In the genomic region with DNA sequence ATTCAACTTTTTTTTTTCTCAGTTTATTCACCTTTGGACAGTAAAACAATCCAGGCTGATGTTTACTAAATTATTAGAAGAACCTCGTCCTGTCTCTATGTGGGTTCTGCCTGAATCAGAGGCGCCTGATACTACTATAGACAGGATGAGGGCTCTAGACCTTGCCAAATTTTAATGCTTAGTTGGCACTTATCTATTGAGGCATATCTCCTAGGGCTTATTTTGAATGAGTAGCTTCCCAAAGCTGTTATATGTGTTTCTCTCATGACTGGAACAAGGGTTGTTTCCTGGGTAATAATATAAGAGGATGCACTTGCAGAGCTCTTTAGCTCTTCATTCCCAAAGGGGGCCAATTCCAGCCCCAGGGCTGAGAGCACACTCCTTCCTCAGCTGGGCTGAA, we compare ENCODE assay signal across 3 cellular contexts.
TF ChIP-seq lines count a peak whose summit lies in the region.

No MANE protein-coding gene starts in this region.

TF ChIP-seq in GM23338, 12 proteins besides CTCF, POLR2A, EP300 and RAD21 (continues in another document):
- no peak for TF ChIP-seq POLR2AphosphoS5 (IDR thresholded peaks at IDR 0.05; ENCODE audit: low read depth)
- TF ChIP-seq ZNF462 (CRISPR knock-in tag; IDR thresholded peaks at IDR 0.05): no peak

TF ChIP-seq in WTC11, 78 proteins besides CTCF, POLR2A, EP300 and RAD21 (continues in another document):
- no peak for TF ChIP-seq TCF7 (CRISPR knock-in tag; IDR thresholded peaks at IDR 0.05; ENCODE audit: low read depth)
- TF ChIP-seq, protein P1, sequence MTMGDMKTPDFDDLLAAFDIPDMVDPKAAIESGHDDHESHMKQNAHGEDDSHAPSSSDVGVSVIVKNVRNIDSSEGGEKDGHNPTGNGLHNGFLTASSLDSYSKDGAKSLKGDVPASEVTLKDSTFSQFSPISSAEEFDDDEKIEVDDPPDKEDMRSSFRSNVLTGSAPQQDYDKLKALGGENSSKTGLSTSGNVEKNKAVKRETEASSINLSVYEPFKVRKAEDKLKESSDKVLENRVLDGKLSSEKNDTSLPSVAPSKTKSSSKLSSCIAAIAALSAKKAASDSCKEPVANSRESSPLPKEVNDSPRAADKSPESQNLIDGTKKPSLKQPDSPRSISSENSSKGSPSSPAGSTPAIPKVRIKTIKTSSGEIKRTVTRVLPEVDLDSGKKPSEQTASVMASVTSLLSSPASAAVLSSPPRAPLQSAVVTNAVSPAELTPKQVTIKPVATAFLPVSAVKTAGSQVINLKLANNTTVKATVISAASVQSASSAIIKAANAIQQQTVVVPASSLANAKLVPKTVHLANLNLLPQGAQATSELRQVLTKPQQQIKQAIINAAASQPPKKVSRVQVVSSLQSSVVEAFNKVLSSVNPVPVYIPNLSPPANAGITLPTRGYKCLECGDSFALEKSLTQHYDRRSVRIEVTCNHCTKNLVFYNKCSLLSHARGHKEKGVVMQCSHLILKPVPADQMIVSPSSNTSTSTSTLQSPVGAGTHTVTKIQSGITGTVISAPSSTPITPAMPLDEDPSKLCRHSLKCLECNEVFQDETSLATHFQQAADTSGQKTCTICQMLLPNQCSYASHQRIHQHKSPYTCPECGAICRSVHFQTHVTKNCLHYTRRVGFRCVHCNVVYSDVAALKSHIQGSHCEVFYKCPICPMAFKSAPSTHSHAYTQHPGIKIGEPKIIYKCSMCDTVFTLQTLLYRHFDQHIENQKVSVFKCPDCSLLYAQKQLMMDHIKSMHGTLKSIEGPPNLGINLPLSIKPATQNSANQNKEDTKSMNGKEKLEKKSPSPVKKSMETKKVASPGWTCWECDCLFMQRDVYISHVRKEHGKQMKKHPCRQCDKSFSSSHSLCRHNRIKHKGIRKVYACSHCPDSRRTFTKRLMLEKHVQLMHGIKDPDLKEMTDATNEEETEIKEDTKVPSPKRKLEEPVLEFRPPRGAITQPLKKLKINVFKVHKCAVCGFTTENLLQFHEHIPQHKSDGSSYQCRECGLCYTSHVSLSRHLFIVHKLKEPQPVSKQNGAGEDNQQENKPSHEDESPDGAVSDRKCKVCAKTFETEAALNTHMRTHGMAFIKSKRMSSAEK (CRISPR knock-in tag; IDR thresholded peaks at IDR 0.05; ENCODE audit: borderline replicate concordance): no peak
- TF ChIP-seq ZBTB21 (CRISPR knock-in tag; IDR thresholded peaks at IDR 0.05; ENCODE audit: borderline replicate concordance): no peak
- TF ChIP-seq, protein P2, sequence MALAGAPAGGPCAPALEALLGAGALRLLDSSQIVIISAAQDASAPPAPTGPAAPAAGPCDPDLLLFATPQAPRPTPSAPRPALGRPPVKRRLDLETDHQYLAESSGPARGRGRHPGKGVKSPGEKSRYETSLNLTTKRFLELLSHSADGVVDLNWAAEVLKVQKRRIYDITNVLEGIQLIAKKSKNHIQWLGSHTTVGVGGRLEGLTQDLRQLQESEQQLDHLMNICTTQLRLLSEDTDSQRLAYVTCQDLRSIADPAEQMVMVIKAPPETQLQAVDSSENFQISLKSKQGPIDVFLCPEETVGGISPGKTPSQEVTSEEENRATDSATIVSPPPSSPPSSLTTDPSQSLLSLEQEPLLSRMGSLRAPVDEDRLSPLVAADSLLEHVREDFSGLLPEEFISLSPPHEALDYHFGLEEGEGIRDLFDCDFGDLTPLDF (CRISPR knock-in tag; IDR thresholded peaks at IDR 0.05): no peak
- TF ChIP-seq ESRRA (CRISPR knock-in tag; IDR thresholded peaks at IDR 0.05; ENCODE audit: borderline replicate concordance): no peak
- TF ChIP-seq MYBL2 (CRISPR knock-in tag; IDR thresholded peaks at IDR 0.05): no peak
- no peak for TF ChIP-seq ZNF423 (CRISPR knock-in tag; IDR thresholded peaks at IDR 0.05)
- TF ChIP-seq ZNF232 (CRISPR knock-in tag; IDR thresholded peaks at IDR 0.05): no peak
- no peak for TF ChIP-seq ZNF263 (CRISPR knock-in tag; IDR thresholded peaks at IDR 0.05; ENCODE audit: low read depth)
- TF ChIP-seq, protein P3, sequence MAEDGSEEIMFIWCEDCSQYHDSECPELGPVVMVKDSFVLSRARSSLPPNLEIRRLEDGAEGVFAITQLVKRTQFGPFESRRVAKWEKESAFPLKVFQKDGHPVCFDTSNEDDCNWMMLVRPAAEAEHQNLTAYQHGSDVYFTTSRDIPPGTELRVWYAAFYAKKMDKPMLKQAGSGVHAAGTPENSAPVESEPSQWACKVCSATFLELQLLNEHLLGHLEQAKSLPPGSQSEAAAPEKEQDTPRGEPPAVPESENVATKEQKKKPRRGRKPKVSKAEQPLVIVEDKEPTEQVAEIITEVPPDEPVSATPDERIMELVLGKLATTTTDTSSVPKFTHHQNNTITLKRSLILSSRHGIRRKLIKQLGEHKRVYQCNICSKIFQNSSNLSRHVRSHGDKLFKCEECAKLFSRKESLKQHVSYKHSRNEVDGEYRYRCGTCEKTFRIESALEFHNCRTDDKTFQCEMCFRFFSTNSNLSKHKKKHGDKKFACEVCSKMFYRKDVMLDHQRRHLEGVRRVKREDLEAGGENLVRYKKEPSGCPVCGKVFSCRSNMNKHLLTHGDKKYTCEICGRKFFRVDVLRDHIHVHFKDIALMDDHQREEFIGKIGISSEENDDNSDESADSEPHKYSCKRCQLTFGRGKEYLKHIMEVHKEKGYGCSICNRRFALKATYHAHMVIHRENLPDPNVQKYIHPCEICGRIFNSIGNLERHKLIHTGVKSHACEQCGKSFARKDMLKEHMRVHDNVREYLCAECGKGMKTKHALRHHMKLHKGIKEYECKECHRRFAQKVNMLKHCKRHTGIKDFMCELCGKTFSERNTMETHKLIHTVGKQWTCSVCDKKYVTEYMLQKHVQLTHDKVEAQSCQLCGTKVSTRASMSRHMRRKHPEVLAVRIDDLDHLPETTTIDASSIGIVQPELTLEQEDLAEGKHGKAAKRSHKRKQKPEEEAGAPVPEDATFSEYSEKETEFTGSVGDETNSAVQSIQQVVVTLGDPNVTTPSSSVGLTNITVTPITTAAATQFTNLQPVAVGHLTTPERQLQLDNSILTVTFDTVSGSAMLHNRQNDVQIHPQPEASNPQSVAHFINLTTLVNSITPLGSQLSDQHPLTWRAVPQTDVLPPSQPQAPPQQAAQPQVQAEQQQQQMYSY (CRISPR knock-in tag; IDR thresholded peaks at IDR 0.05): no peak
- TF ChIP-seq, protein P4, sequence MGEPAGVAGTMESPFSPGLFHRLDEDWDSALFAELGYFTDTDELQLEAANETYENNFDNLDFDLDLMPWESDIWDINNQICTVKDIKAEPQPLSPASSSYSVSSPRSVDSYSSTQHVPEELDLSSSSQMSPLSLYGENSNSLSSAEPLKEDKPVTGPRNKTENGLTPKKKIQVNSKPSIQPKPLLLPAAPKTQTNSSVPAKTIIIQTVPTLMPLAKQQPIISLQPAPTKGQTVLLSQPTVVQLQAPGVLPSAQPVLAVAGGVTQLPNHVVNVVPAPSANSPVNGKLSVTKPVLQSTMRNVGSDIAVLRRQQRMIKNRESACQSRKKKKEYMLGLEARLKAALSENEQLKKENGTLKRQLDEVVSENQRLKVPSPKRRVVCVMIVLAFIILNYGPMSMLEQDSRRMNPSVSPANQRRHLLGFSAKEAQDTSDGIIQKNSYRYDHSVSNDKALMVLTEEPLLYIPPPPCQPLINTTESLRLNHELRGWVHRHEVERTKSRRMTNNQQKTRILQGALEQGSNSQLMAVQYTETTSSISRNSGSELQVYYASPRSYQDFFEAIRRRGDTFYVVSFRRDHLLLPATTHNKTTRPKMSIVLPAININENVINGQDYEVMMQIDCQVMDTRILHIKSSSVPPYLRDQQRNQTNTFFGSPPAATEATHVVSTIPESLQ (CRISPR knock-in tag; IDR thresholded peaks at IDR 0.05): no peak
- no peak for TF ChIP-seq TEAD4 (CRISPR knock-in tag; IDR thresholded peaks at IDR 0.05)
- no peak for TF ChIP-seq NR2C2 (CRISPR knock-in tag; IDR thresholded peaks at IDR 0.05)

TF ChIP-seq in HepG2, 621 proteins besides CTCF, POLR2A, EP300 and RAD21:
- TF ChIP-seq, protein P5, sequence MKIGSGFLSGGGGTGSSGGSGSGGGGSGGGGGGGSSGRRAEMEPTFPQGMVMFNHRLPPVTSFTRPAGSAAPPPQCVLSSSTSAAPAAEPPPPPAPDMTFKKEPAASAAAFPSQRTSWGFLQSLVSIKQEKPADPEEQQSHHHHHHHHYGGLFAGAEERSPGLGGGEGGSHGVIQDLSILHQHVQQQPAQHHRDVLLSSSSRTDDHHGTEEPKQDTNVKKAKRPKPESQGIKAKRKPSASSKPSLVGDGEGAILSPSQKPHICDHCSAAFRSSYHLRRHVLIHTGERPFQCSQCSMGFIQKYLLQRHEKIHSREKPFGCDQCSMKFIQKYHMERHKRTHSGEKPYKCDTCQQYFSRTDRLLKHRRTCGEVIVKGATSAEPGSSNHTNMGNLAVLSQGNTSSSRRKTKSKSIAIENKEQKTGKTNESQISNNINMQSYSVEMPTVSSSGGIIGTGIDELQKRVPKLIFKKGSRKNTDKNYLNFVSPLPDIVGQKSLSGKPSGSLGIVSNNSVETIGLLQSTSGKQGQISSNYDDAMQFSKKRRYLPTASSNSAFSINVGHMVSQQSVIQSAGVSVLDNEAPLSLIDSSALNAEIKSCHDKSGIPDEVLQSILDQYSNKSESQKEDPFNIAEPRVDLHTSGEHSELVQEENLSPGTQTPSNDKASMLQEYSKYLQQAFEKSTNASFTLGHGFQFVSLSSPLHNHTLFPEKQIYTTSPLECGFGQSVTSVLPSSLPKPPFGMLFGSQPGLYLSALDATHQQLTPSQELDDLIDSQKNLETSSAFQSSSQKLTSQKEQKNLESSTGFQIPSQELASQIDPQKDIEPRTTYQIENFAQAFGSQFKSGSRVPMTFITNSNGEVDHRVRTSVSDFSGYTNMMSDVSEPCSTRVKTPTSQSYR (CRISPR knock-in tag; IDR thresholded peaks at IDR 0.05; ENCODE audit: borderline replicate concordance): no peak
- TF ChIP-seq MAFF (IDR thresholded peaks at IDR 0.05; ENCODE audit: low read depth, low read length): peak; percentile 72
- TF ChIP-seq MAFK (conservative IDR thresholded peaks at IDR 0.05 in 1 of 2, IDR thresholded peaks at IDR 0.05 in 1 of 2; ENCODE audit: low read length in 2 of 2): peak; percentile 49 to 82; a peak in 3 of 4 replicates
